9 cellular contexts compared by ENCODE assay signal in genomic region chr17:73546770-73547345, GRCh38.
DNase-seq lines count a peak whose midpoint lies in the region; ATAC-seq lines count a peak whose summit lies in the region.
"Had no signal": no experiment of that assay in that cellular context is flagged by ENCODE, and none has a peak within 500 bp of the region (broad histone marks: within the 10 kb centered on the region; RNA-seq: fewer than 3 reads in every experiment).

No MANE protein-coding gene starts in this region.

- H3K4me3 Mint-ChIP-seq in activated T-helper 2 cell treated with anti-CD3 and anti-CD28 coated beads, Interferon-gamma antibody, Interleukin-2, Interleukin-4, amounts not matched to agents 10 μg/mL and 5 μg/mL and 100 μg/mL, durations not matched to agents 14 hours and 24 hours and 36 hours (ENCODE audit: low read depth): no peak overlapping the region
- peak overlapping the region in 7 of 10 donors; percentile 11 to 59 (median 24) for H3K4me3 Mint-ChIP-seq in naive thymus-derived CD8-positive, alpha-beta T cell

- peak; percentile 59 to 90 for ATAC-seq in naive thymus-derived CD8-positive, alpha-beta T cell
- no peak for ATAC-seq in GM21576 (IDR thresholded peaks at IDR 0.05; ENCODE audit: unreplicated experiment)
- ATAC-seq: gastrocnemius medialis had no signal

- POLR2A ChIA-PET in naive thymus-derived CD8-positive, alpha-beta T cell (lab: Charles Lee): interaction anchor here (0.7 to 1.6 kb wide), 3 partner anchors 44 to 1522 kb away, joined by 3 read pairs; no protein-coding TSS in a partner anchor

- intact Hi-C loops in activated T-helper 2 cell treated with anti-CD3 and anti-CD28 coated beads, Interferon-gamma antibody, Interleukin-2, Interleukin-4, amounts not matched to agents 10 μg/mL and 5 μg/mL and 100 μg/mL, durations not matched to agents 14 hours and 24 hours and 36 hours (cut with micrococcal nuclease): no loop called here

- no peaks in the 10 kb centered on the region for H3K27me3 Mint-ChIP-seq in activated T-helper 2 cell treated with anti-CD3 and anti-CD28 coated beads, Interferon-gamma antibody, Interleukin-2, Interleukin-4, amounts not matched to agents 10 μg/mL and 5 μg/mL and 100 μg/mL, durations not matched to agents 14 hours and 24 hours and 36 hours (ENCODE audit: low read depth)
- no peaks in the 10 kb centered on the region for H3K27me3 Mint-ChIP-seq in naive thymus-derived CD8-positive, alpha-beta T cell

- H3K4me1 Mint-ChIP-seq in activated T-helper 2 cell treated with anti-CD3 and anti-CD28 coated beads, Interferon-gamma antibody, Interleukin-2, Interleukin-4, amounts not matched to agents 10 μg/mL and 5 μg/mL and 100 μg/mL, durations not matched to agents 14 hours and 24 hours and 36 hours (ENCODE audit: low read depth): no peaks in the 10 kb centered on the region
- peaks cover 10 to 53% (median 25%) of the 10 kb centered on the region in 4 donors for H3K4me1 Mint-ChIP-seq in naive thymus-derived CD8-positive, alpha-beta T cell

- DNase-seq in activated CD8-positive, alpha-beta memory T cell treated with anti-CD3 and anti-CD28 coated beads for 24 hours: peak; percentile 62
- no peak for DNase-seq in activated CD8-positive, alpha-beta memory T cell treated with anti-CD3 and anti-CD28 coated beads, Interleukin-2, amount 50 U/mL, for 48 hours
- peak; percentile 77 for DNase-seq in NCI-H2196 (lab: John Stamatoyannopoulos, UW; ENCODE audit: unreplicated experiment)
- peak; percentile 13 for DNase-seq in activated T-helper 2 cell treated with anti-CD3 and anti-CD28 coated beads, Interferon-gamma antibody, Interleukin-2, Interleukin-4, amounts not matched to agents 10 μg/mL and 5 μg/mL and 100 μg/mL, durations not matched to agents 14 hours and 24 hours and 36 hours (ENCODE audit: low spot score)
- peak in 4 of 10 donors; percentile 9 to 44 (median 40) for DNase-seq in naive thymus-derived CD8-positive, alpha-beta T cell
- DNase-seq in NCI-H446 (lab: John Stamatoyannopoulos, UW): no peak
- no peak for DNase-seq in NCI-H1105 (lab: John Stamatoyannopoulos, UW)

- no peak overlapping the region for H3K27ac Mint-ChIP-seq in activated T-helper 2 cell treated with anti-CD3 and anti-CD28 coated beads, Interferon-gamma antibody, Interleukin-2, Interleukin-4, amounts not matched to agents 10 μg/mL and 5 μg/mL and 100 μg/mL, durations not matched to agents 14 hours and 24 hours and 36 hours
- peak overlapping the region in 8 of 10 donors; percentile 48 to 93 (median 80) for H3K27ac Mint-ChIP-seq in naive thymus-derived CD8-positive, alpha-beta T cell

- H3K9me3 Mint-ChIP-seq in activated T-helper 2 cell treated with anti-CD3 and anti-CD28 coated beads, Interferon-gamma antibody, Interleukin-2, Interleukin-4, amounts not matched to agents 10 μg/mL and 5 μg/mL and 100 μg/mL, durations not matched to agents 14 hours and 24 hours and 36 hours: no peaks in the 10 kb centered on the region
- no peaks in the 10 kb centered on the region for H3K9me3 Mint-ChIP-seq in naive thymus-derived CD8-positive, alpha-beta T cell

- H3K36me3 Mint-ChIP-seq in activated T-helper 2 cell treated with anti-CD3 and anti-CD28 coated beads, Interferon-gamma antibody, Interleukin-2, Interleukin-4, amounts not matched to agents 10 μg/mL and 5 μg/mL and 100 μg/mL, durations not matched to agents 14 hours and 24 hours and 36 hours (ENCODE audit: low read depth): no peaks in the 10 kb centered on the region
- peaks cover 0 to 2% (median 0%) of the 10 kb centered on the region in 3 donors for H3K36me3 Mint-ChIP-seq in naive thymus-derived CD8-positive, alpha-beta T cell

Comparison
In these comparisons a context has a peak if more than half of its experiments do, and no peak if none do; other contexts are left out.
1. DNase-seq: peak in activated CD8-positive, alpha-beta memory T cell treated with anti-CD3 and anti-CD28 coated beads for 24 hours (single experiment), NCI-H2196 (single experiment) and activated T-helper 2 cell treated with anti-CD3 and anti-CD28 coated beads, Interferon-gamma antibody, Interleukin-2, Interleukin-4, amounts not matched to agents 10 μg/mL and 5 μg/mL and 100 μg/mL, durations not matched to agents 14 hours and 24 hours and 36 hours (single experiment); none in activated CD8-positive, alpha-beta memory T cell treated with anti-CD3 and anti-CD28 coated beads, Interleukin-2, amount 50 U/mL, for 48 hours (single experiment), NCI-H446 (0 of 2) and NCI-H1105 (single experiment).